In the genomic region with DNA sequence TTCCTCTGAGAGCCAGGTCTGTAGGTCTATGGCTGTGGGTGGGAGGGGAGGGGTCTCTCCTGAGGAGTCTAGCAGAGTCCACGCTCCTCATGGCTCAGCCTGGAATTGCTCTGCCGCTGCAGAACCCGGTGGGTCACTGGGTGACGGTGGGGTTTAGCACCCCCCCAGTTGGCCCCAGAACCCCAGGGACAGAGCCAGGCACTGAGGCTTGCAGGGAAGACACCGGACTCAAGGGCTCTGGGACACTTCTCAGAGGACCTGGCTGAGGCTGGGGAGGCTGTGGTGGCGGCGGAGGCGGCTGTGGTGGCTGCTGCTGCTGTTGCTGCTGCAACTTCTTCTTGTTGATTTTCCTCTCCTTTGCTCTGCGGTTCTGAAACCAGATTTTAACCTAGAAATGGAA, we compare ENCODE assay signal across 31 cellular contexts. TPM values are rescaled to one million over a fixed set of nuclear protein-coding genes. Genes with fewer than 3 reads are reported as not detected.
"Had no signal": no experiment of that assay in that cellular context is flagged by ENCODE, and none has a peak within 500 bp of the region (broad histone marks: within the 10 kb centered on the region; RNA-seq: fewer than 3 reads in every experiment).

No MANE protein-coding gene starts in this region.

- H3K36me3 Mint-ChIP-seq: activated naive CD8-positive, alpha-beta T cell treated with anti-CD3 and anti-CD28 coated beads, Interleukin-2, amount 10 ng/mL, durations not matched to agents 7 days and 5 days; immature natural killer cell; natural killer cell treated with Interleukin-12 subunit alpha and Interleukin-12 subunit beta and Interleukin-15 and Interleukin-18, amount 100 ng/mL, for 72 hours; stimulated activated memory B cell treated with anti-CD40 and anti-IgM and Interleukin-4, amounts not matched to agents 10 μg/mL and 1 μg/mL and 100 μg/mL, for 72 hours; WTC11 had no signal

- H3K9me3 ChIP-seq: heart right ventricle, lower lobe of right lung, stomach, suprapubic skin, tibial nerve, vagina had no signal

- H3K4me1 ChIP-seq: parathyroid adenoma had no signal

- DNase-seq: activated CD4-positive, alpha-beta T cell treated with anti-CD3 and anti-CD28 coated beads, Interleukin-2, amount 50 U/mL, for 4 hours; activated CD8-positive, alpha-beta memory T cell treated with anti-CD3 and anti-CD28 coated beads for 24 hours; activated CD8-positive, alpha-beta memory T cell treated with anti-CD3 and anti-CD28 coated beads, Interleukin-2, amount 50 U/mL, for 4 hours; activated naive CD4-positive, alpha-beta T cell treated with anti-CD3 and anti-CD28 coated beads for 36 hours; activated naive CD8-positive, alpha-beta T cell treated with anti-CD3 and anti-CD28 coated beads, Interleukin-2, amount 10 ng/mL, durations not matched to agents 7 days and 5 days; activated T-cell treated with anti-CD3 and anti-CD28 coated beads, Interleukin-2, amount 50 U/mL, for 4 hours; amniotic stem cell; cerebellar nuclear complex; cortex of kidney; erythroblast; foreskin fibroblast; heart right ventricle; immature natural killer cell; lower lobe of right lung; stimulated activated CD4-positive, alpha-beta T cell treated with anti-CD3 and anti-CD28 coated beads, Interleukin-15, amount 100 ng/mL, for 24 hours; stomach; T-helper 9 cell had no signal

- H2AFZ ChIP-seq: parathyroid adenoma had no signal

- H3K27ac ChIP-seq: heart right ventricle, lower lobe of right lung, parathyroid adenoma, stomach, suprapubic skin, tibial nerve, vagina had no signal

- H3K27ac Mint-ChIP-seq: activated naive CD4-positive, alpha-beta T cell treated with anti-CD3 and anti-CD28 coated beads for 36 hours; activated naive CD8-positive, alpha-beta T cell treated with anti-CD3 and anti-CD28 coated beads, Interleukin-2, amount 10 ng/mL, durations not matched to agents 7 days and 5 days; immature natural killer cell; natural killer cell treated with Interleukin-12 subunit alpha and Interleukin-12 subunit beta and Interleukin-15 and Interleukin-18, amount 100 ng/mL, for 72 hours; stimulated activated memory B cell treated with anti-CD40 and anti-IgM and Interleukin-4, amounts not matched to agents 10 μg/mL and 1 μg/mL and 100 μg/mL, for 72 hours; WTC11 had no signal

- H3K4me3 Mint-ChIP-seq: activated naive CD4-positive, alpha-beta T cell treated with anti-CD3 and anti-CD28 coated beads for 36 hours; activated naive CD8-positive, alpha-beta T cell treated with anti-CD3 and anti-CD28 coated beads, Interleukin-2, amount 10 ng/mL, durations not matched to agents 7 days and 5 days; activated T-cell treated with anti-CD3 and anti-CD28 coated beads, Interleukin-2, amount 50 U/mL, for 4 hours; immature natural killer cell; natural killer cell treated with Interleukin-12 subunit alpha and Interleukin-12 subunit beta and Interleukin-15 and Interleukin-18, amount 100 ng/mL, for 72 hours; stimulated activated memory B cell treated with anti-CD40 and anti-IgM and Interleukin-4, amounts not matched to agents 10 μg/mL and 1 μg/mL and 100 μg/mL, for 72 hours had no signal

- H3K4me2 ChIP-seq: smooth muscle cell had no signal

- H3K79me2 ChIP-seq: parathyroid adenoma had no signal

- H3K9me3 Mint-ChIP-seq: activated naive CD4-positive, alpha-beta T cell treated with anti-CD3 and anti-CD28 coated beads for 36 hours; activated naive CD8-positive, alpha-beta T cell treated with anti-CD3 and anti-CD28 coated beads, Interleukin-2, amount 10 ng/mL, durations not matched to agents 7 days and 5 days; activated T-cell treated with anti-CD3 and anti-CD28 coated beads, Interleukin-2, amount 50 U/mL, for 4 hours; immature natural killer cell; natural killer cell treated with Interleukin-12 subunit alpha and Interleukin-12 subunit beta and Interleukin-15 and Interleukin-18, amount 100 ng/mL, for 72 hours; stimulated activated memory B cell treated with anti-CD40 and anti-IgM and Interleukin-4, amounts not matched to agents 10 μg/mL and 1 μg/mL and 100 μg/mL, for 72 hours; WTC11 had no signal

- ATAC-seq: activated T-cell treated with anti-CD3 and anti-CD28 coated beads, Interleukin-2, amount 50 U/mL, for 4 hours; heart right ventricle; left lobe of liver; lower lobe of right lung; natural killer cell treated with Interleukin-12 subunit alpha and Interleukin-12 subunit beta and Interleukin-15 and Interleukin-18, amount 100 ng/mL, for 72 hours; sciatic nerve; stimulated activated memory B cell treated with anti-CD40 and anti-IgM and Interleukin-4, amounts not matched to agents 10 μg/mL and 1 μg/mL and 100 μg/mL, for 72 hours; WTC11 had no signal

- H3K4me3 ChIP-seq: heart right ventricle, lower lobe of right lung, smooth muscle cell, stomach, suprapubic skin, tibial nerve, vagina had no signal

- H3K9ac ChIP-seq: parathyroid adenoma had no signal

- H3K36me3 ChIP-seq: heart right ventricle, lower lobe of right lung, stomach, suprapubic skin, tibial nerve, vagina had no signal

RNA-seq across cellular contexts. Expression of a gene that starts 6.1 kb away (rescaled TPM):
- total RNA-seq: activated naive CD4-positive, alpha-beta T cell treated with anti-CD3 and anti-CD28 coated beads for 36 hours; activated naive CD8-positive, alpha-beta T cell treated with anti-CD3 and anti-CD28 coated beads, Interleukin-2, amount 10 ng/mL, durations not matched to agents 7 days and 5 days; bronchial epithelial cell; fibroblast of lung; heart right ventricle; kidney epithelial cell; left lobe of liver; lower lobe of right lung; natural killer cell treated with Interleukin-12 subunit alpha and Interleukin-12 subunit beta and Interleukin-15 and Interleukin-18, amount 100 ng/mL, for 72 hours; sciatic nerve; suprapubic skin; T-helper 1 cell treated with Interleukin-12 subunit alpha and Interleukin-12 subunit beta and Interleukin-4 antibody, amounts not matched to agents 30 ng/mL and 1 ng/mL, for 36 hours; tibial nerve; vagina had no signal
- polyA plus RNA-seq: fibroblast of lung, heart right ventricle, immature natural killer cell had no signal

RNA-seq across cellular contexts. Expression of a gene that starts 25.5 kb away (rescaled TPM):
- total RNA-seq: activated naive CD4-positive, alpha-beta T cell treated with anti-CD3 and anti-CD28 coated beads for 36 hours; activated naive CD8-positive, alpha-beta T cell treated with anti-CD3 and anti-CD28 coated beads, Interleukin-2, amount 10 ng/mL, durations not matched to agents 7 days and 5 days; activated T-cell treated with anti-CD3 and anti-CD28 coated beads, Interleukin-2, amount 50 U/mL, for 4 hours; bronchial epithelial cell; fibroblast of lung; heart right ventricle; kidney epithelial cell; left lobe of liver; lower lobe of right lung; natural killer cell treated with Interleukin-12 subunit alpha and Interleukin-12 subunit beta and Interleukin-15 and Interleukin-18, amount 100 ng/mL, for 72 hours; sciatic nerve; smooth muscle cell; suprapubic skin; T-helper 1 cell treated with Interleukin-12 subunit alpha and Interleukin-12 subunit beta and Interleukin-4 antibody, amounts not matched to agents 30 ng/mL and 1 ng/mL, for 36 hours; tibial nerve; vagina; WTC11 had no signal
- polyA plus RNA-seq: fibroblast of lung, immature natural killer cell, smooth muscle cell had no signal

RNA-seq across cellular contexts. Expression of a gene that starts 43.2 kb away (rescaled TPM):
- total RNA-seq: activated naive CD4-positive, alpha-beta T cell treated with anti-CD3 and anti-CD28 coated beads for 36 hours; activated naive CD8-positive, alpha-beta T cell treated with anti-CD3 and anti-CD28 coated beads, Interleukin-2, amount 10 ng/mL, durations not matched to agents 7 days and 5 days; activated T-cell treated with anti-CD3 and anti-CD28 coated beads, Interleukin-2, amount 50 U/mL, for 4 hours; bronchial epithelial cell; fibroblast of lung; heart right ventricle; kidney epithelial cell; lower lobe of right lung; natural killer cell treated with Interleukin-12 subunit alpha and Interleukin-12 subunit beta and Interleukin-15 and Interleukin-18, amount 100 ng/mL, for 72 hours; sciatic nerve; smooth muscle cell; suprapubic skin; T-helper 1 cell treated with Interleukin-12 subunit alpha and Interleukin-12 subunit beta and Interleukin-4 antibody, amounts not matched to agents 30 ng/mL and 1 ng/mL, for 36 hours; vagina; WTC11 had no signal
- polyA plus RNA-seq: fibroblast of lung, heart right ventricle, immature natural killer cell, smooth muscle cell had no signal
